ENCODE assay signal across 11 cellular contexts in genomic region chr2:209619782-209620181, GRCh38.
DNase-seq lines count a peak whose midpoint lies in the region; ATAC-seq and TF ChIP-seq lines count a peak whose summit lies in the region.
"Had no signal": no experiment of that assay in that cellular context is flagged by ENCODE, and none has a peak within 500 bp of the region (broad histone marks: within the 10 kb centered on the region; RNA-seq: fewer than 3 reads in every experiment).

No MANE protein-coding gene starts in this region.

- H3K4me1 Mint-ChIP-seq in memory B cell = peaks cover 7% of the 10 kb centered on the region
- H3K4me1 Mint-ChIP-seq: T-cell had no signal

- peaks cover 4% of the 10 kb centered on the region for H3K36me3 Mint-ChIP-seq in memory B cell
- H3K36me3 Mint-ChIP-seq: T-cell had no signal

- no peaks in the 10 kb centered on the region for H4K20me1 ChIP-seq in OCI-LY7 (ENCODE audit: insufficient read depth, low read length)

- H3K9me2 ChIP-seq in OCI-LY7 (ENCODE audit: insufficient read depth, low read length) = no peaks in the 10 kb centered on the region

- no TSS peak for BruUV-seq in OCI-LY7 (replicated peaks; lab: Mats Ljungman, UMichigan)

- POLR2A ChIA-PET in OCI-LY7 (lab: Charles Lee) = interaction anchor here (0.6 to 1.8 kb wide), 2 partner anchors 17 to 889 kb away, joined by 3 to 4 read pairs; no protein-coding TSS in a partner anchor

- no peaks in the 10 kb centered on the region for H3K4me1 ChIP-seq in OCI-LY7 (ENCODE audit: insufficient read depth, low read length, poor library complexity, severe bottlenecking)

- intact Hi-C loops in OCI-LY7 (cut with micrococcal nuclease; ENCODE audit: unreplicated experiment) = no loop called here

- no peaks in the 10 kb centered on the region for H3K27me3 Mint-ChIP-seq in memory B cell
- H3K27me3 Mint-ChIP-seq: IgD-negative memory B cell had no signal

- no peak overlapping the region for H3K4me3 ChIP-seq in OCI-LY7 (ENCODE audit: low read depth, low read length, poor library complexity, severe bottlenecking)

- no peak overlapping the region for H3K27ac ChIP-seq in OCI-LY7 (ENCODE audit: low read depth, low read length, poor library complexity, severe bottlenecking)

- H3K79me2 ChIP-seq in OCI-LY7 (ENCODE audit: insufficient read depth, low read depth, low read length) = no peaks in the 10 kb centered on the region

- H3K36me3 ChIP-seq in OCI-LY7 (ENCODE audit: insufficient read depth, low read length) = no peaks in the 10 kb centered on the region

- no peak overlapping the region for H3K4me2 ChIP-seq in OCI-LY7 (ENCODE audit: low read length)

- H2AFZ ChIP-seq in OCI-LY7 (ENCODE audit: low read length) = no peak overlapping the region

- ATAC-seq in GM19023 (IDR thresholded peaks at IDR 0.05; ENCODE audit: unreplicated experiment) (peak; percentile 52), HG03039 (IDR thresholded peaks at IDR 0.05; ENCODE audit: unreplicated experiment) (peak; percentile 58), memory B cell (ENCODE audit: low read depth) (peak; percentile 100), HG03108 (IDR thresholded peaks at IDR 0.05; ENCODE audit: unreplicated experiment) (no peak)
- ATAC-seq: T-cell had no signal

- H3K9me3 ChIP-seq in OCI-LY7 (ENCODE audit: low read length) = no peaks in the 10 kb centered on the region

- H3K9me3 Mint-ChIP-seq in memory B cell = peaks cover 5% of the 10 kb centered on the region

- DNase-seq in OCI-LY7 (ENCODE audit: low spot score) = peak; percentile 36
- peak; percentile 10 to 15 for DNase-seq in memory B cell (ENCODE audit: low spot score in 2 of 2)
- no peak for DNase-seq in DMS79 treated with DMSO at 0.1 percent for 48 hours (lab: John Stamatoyannopoulos, UW)
- DNase-seq in stimulated activated CD4-positive, alpha-beta T cell treated with anti-CD3 and anti-CD28 coated beads, Interleukin-15, amount 100 ng/mL, for 24 hours = no peak
- no peak for DNase-seq in NK-92 (lab: John Stamatoyannopoulos, UW; ENCODE audit: unreplicated experiment)
- DNase-seq: activated naive CD4-positive, alpha-beta T cell treated with anti-CD3 and anti-CD28 coated beads, Interleukin-2, amount 50 U/mL, for 16 hours had no signal

- no peak overlapping the region for H3K27ac Mint-ChIP-seq in memory B cell
- H3K27ac Mint-ChIP-seq: T-cell had no signal

- H3K4me3 Mint-ChIP-seq in memory B cell = no peak overlapping the region
- H3K4me3 Mint-ChIP-seq: IgD-negative memory B cell, T-cell had no signal

- TF ChIP-seq CTCF in OCI-LY7 (conservative IDR thresholded peaks at IDR 0.05; ENCODE audit: low read length) = no peak

- CTCF ChIA-PET in OCI-LY7 (lab: Charles Lee; ENCODE audit: unreplicated experiment) = interaction anchor here (0.6 kb wide), 1 partner anchor 195 kb away, joined by 3 read pairs; no protein-coding TSS in a partner anchor

Comparison
In these comparisons a context has a peak if more than half of its experiments do, and no peak if none do; other contexts are left out.
1. DNase-seq: peak in OCI-LY7 (single experiment) and memory B cell (2 of 2); none in DMS79 treated with DMSO at 0.1 percent for 48 hours (single experiment), stimulated activated CD4-positive, alpha-beta T cell treated with anti-CD3 and anti-CD28 coated beads, Interleukin-15, amount 100 ng/mL, for 24 hours (single experiment) and NK-92 (single experiment).